8 cellular contexts compared by ENCODE assay signal in the genomic region with DNA sequence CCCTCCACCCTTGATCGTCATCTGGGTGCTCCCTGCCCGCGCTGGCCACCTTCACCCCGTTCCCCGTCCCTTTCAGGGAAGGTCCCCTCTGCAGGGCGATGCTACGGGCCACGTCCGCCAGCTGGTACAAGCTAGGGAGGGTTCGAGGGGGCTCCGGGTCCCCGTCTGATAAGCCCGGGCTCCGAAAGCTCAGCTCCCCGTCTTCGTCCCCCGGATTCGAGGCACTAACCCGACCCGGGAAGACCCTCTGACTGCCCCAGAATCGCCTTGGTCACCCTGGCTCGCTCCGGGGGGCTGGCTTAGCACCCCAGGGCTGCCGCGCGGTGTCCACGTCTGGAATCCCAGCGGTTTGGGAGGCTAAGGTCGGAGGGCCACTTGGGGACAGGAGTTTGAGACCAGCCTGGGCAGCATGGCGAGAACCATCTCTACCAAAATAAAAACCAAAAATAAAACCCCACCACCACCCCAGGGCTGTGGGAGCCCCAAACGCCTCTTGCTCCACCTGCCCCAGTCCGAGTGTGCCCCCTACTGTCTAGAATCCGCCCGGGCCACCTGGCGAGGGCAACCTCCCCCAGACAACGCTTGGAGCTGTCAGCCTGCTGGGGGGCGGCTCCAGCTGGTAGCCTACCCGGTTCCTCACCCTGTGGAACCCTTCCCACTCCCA.
DNase-seq lines count a peak whose midpoint lies in the region; ATAC-seq lines count a peak whose summit lies in the region.

No MANE protein-coding gene starts in this region.

- H3K4me2 ChIP-seq in BLaER1 treated with 17β-estradiol and CSF1 and Interleukin-3, amounts not matched to agents 10 nM and 100 nM: peak overlapping the region; percentile 97 to 100 (median 99)

- H4K20me1 ChIP-seq in BLaER1 treated with 17β-estradiol and CSF1 and Interleukin-3, amounts not matched to agents 10 nM and 100 nM: peaks cover 0 to 45% (median 9%) of the 10 kb centered on the region in 11 experiments; a peak in 12 of 22 replicates

- peak overlapping the region; percentile 78 for H3K4me3 Mint-ChIP-seq in T-helper 2 cell treated with Interferon-gamma antibody and Interleukin-4, amounts not matched to agents 5 μg/mL and 100 μg/mL, for 36 hours

- H3K9ac ChIP-seq in BLaER1 treated with 17β-estradiol and CSF1 and Interleukin-3, amounts not matched to agents 10 nM and 100 nM: peak overlapping the region; percentile 87 to 94 (median 90)

- H3K4me1 Mint-ChIP-seq in T-helper 2 cell treated with Interferon-gamma antibody and Interleukin-4, amounts not matched to agents 5 μg/mL and 100 μg/mL, for 36 hours (ENCODE audit: low read depth): peaks cover 16% of the 10 kb centered on the region

- no peaks in the 10 kb centered on the region for H3K9me3 ChIP-seq in BLaER1 treated with 17β-estradiol and CSF1 and Interleukin-3, amounts not matched to agents 10 nM and 100 nM (replicated peaks in 1 of 11)

- no peaks in the 10 kb centered on the region for H3K36me3 Mint-ChIP-seq in T-helper 2 cell treated with Interferon-gamma antibody and Interleukin-4, amounts not matched to agents 5 μg/mL and 100 μg/mL, for 36 hours (ENCODE audit: low read depth)

- H3K27ac ChIP-seq in BLaER1 treated with 17β-estradiol and CSF1 and Interleukin-3, amounts not matched to agents 10 nM and 100 nM: peak overlapping the region; percentile 86 to 95 (median 92)

- peak in 62 of 76 experiments; percentile 15 to 75 (median 58) for DNase-seq in HUDEP-2 (lab: John Stamatoyannopoulos, UW; ENCODE audit: unreplicated experiment in 76 of 76)
- DNase-seq in T-helper 2 cell treated with Interferon-gamma antibody and Interleukin-4, amounts not matched to agents 5 μg/mL and 100 μg/mL, for 36 hours (ENCODE audit: low spot score): peak; percentile 68
- DNase-seq in astrocyte of the hippocampus (ENCODE audit: low read depth, low spot score): peak; percentile 59
- peak; percentile 51 for DNase-seq in iPS-NIHi11 (ENCODE audit: low spot score)
- peak; percentile 68 to 82 for DNase-seq in stimulated activated CD4-positive, alpha-beta T cell treated with anti-CD3 and anti-CD28 coated beads, Interleukin-15, amount 100 ng/mL, for 48 hours (ENCODE audit: low read depth in 2 of 2)

- H3K4me1 ChIP-seq in BLaER1 treated with 17β-estradiol and CSF1 and Interleukin-3, amounts not matched to agents 10 nM and 100 nM: peaks cover 52 to 63% (median 54%) of the 10 kb centered on the region in 10 experiments

- H3K4me3 ChIP-seq in BLaER1 treated with 17β-estradiol and CSF1 and Interleukin-3, amounts not matched to agents 10 nM and 100 nM: peak overlapping the region; percentile 73 to 98 (median 88)

- H3K9me3 Mint-ChIP-seq in T-helper 2 cell treated with Interferon-gamma antibody and Interleukin-4, amounts not matched to agents 5 μg/mL and 100 μg/mL, for 36 hours: no peaks in the 10 kb centered on the region

- ATAC-seq in HG02870 (IDR thresholded peaks at IDR 0.05; ENCODE audit: unreplicated experiment) (no peak), GM21360 (IDR thresholded peaks at IDR 0.05; ENCODE audit: unreplicated experiment) (no peak)

- H3K27ac Mint-ChIP-seq in T-helper 2 cell treated with Interferon-gamma antibody and Interleukin-4, amounts not matched to agents 5 μg/mL and 100 μg/mL, for 36 hours: peak overlapping the region; percentile 76

- H3K27me3 Mint-ChIP-seq in T-helper 2 cell treated with Interferon-gamma antibody and Interleukin-4, amounts not matched to agents 5 μg/mL and 100 μg/mL, for 36 hours (ENCODE audit: low read depth): peaks cover 47% of the 10 kb centered on the region

- peaks cover 5 to 48% (median 32%) of the 10 kb centered on the region in 11 experiments for H3K36me3 ChIP-seq in BLaER1 treated with 17β-estradiol and CSF1 and Interleukin-3, amounts not matched to agents 10 nM and 100 nM

- no peaks in the 10 kb centered on the region; a peak in 1 of 22 replicates for H3K27me3 ChIP-seq in BLaER1 treated with 17β-estradiol and CSF1 and Interleukin-3, amounts not matched to agents 10 nM and 100 nM
